13 cellular contexts compared by ENCODE assay signal in genomic region chr12:50979369-50980052, GRCh38. TPM values are rescaled to one million over a fixed set of nuclear protein-coding genes. Genes with fewer than 3 reads are reported as not detected.
DNase-seq lines count a peak whose midpoint lies in the region; ATAC-seq and TF ChIP-seq lines count a peak whose summit lies in the region.
"Had no signal": no experiment of that assay in that cellular context is flagged by ENCODE, and none has a peak within 500 bp of the region (broad histone marks: within the 10 kb centered on the region; RNA-seq: fewer than 3 reads in every experiment).

No MANE protein-coding gene starts in this region.

- no peaks in the 10 kb centered on the region for H3K9me3 Mint-ChIP-seq in activated CD4-positive, alpha-beta T cell treated with anti-CD3 and anti-CD28 coated beads for 36 hours (ENCODE audit: low read depth)
- H3K9me3 Mint-ChIP-seq in activated T-cell treated with anti-CD3 and anti-CD28 coated beads, Interleukin-2, amount 50 U/mL, for 4 hours, result no peaks in the 10 kb centered on the region

- H3K4me1 Mint-ChIP-seq in activated CD4-positive, alpha-beta T cell treated with anti-CD3 and anti-CD28 coated beads for 36 hours, result peaks cover 30% of the 10 kb centered on the region
- H3K4me1 Mint-ChIP-seq in activated T-cell treated with anti-CD3 and anti-CD28 coated beads, Interleukin-2, amount 50 U/mL, for 4 hours (ENCODE audit: low read depth), result peaks cover 16% of the 10 kb centered on the region

- CTCF ChIA-PET in activated CD4-positive, alpha-beta T cell treated with anti-CD3 and anti-CD28 coated beads for 36 hours (lab: Charles Lee), result interaction anchor here (1.0 to 2.5 kb wide), 3 partner anchors 10 to 324 kb away, joined by 3 to 10 read pairs (median 4); no protein-coding TSS in a partner anchor

- H3K27me3 Mint-ChIP-seq in activated CD4-positive, alpha-beta T cell treated with anti-CD3 and anti-CD28 coated beads for 36 hours, result no peaks in the 10 kb centered on the region
- H3K27me3 Mint-ChIP-seq in activated T-cell treated with anti-CD3 and anti-CD28 coated beads, Interleukin-2, amount 50 U/mL, for 4 hours (ENCODE audit: low read depth), result no peaks in the 10 kb centered on the region

- no peak overlapping the region for H3K27ac ChIP-seq in vagina

- no peak for TF ChIP-seq CTCF in vagina (IDR thresholded peaks at IDR 0.05)

- POLR2A ChIA-PET in activated CD4-positive, alpha-beta T cell treated with anti-CD3 and anti-CD28 coated beads for 36 hours (lab: Charles Lee), result interaction anchor here (0.6 to 1.3 kb wide), 3 partner anchors 45 to 469 kb away, joined by 5 to 8 read pairs (median 5); no protein-coding TSS in a partner anchor

- no peak for TF ChIP-seq POLR2A in vagina (IDR thresholded peaks at IDR 0.05)

- H3K27me3 ChIP-seq in vagina, result no peaks in the 10 kb centered on the region

- H3K4me1 ChIP-seq in vagina, result peaks cover 6% of the 10 kb centered on the region

- intact Hi-C loops in activated CD4-positive, alpha-beta T cell treated with anti-CD3 and anti-CD28 coated beads for 36 hours (cut with DNase I, micrococcal nuclease), result no loop called here
- intact Hi-C loops in vagina (cut with DNase I), result loop anchor here (10.0 kb wide), 2 partner anchors 55 to 155 kb away; a partner anchor contains a TSS

- peak; percentile 75 for DNase-seq in activated CD4-positive, alpha-beta T cell treated with anti-CD3 and anti-CD28 coated beads for 36 hours
- DNase-seq in activated CD4-positive, alpha-beta T cell treated with anti-CD3 and anti-CD28 coated beads for 1 hour, result no peak
- no peak for DNase-seq in activated T-cell treated with anti-CD3 and anti-CD28 coated beads, Interleukin-2, amount 50 U/mL, for 4 hours
- DNase-seq in stimulated activated CD4-positive, alpha-beta T cell treated with anti-CD3 and anti-CD28 coated beads, Interleukin-4, amount 100 ng/mL, for 24 hours, result peak; percentile 61
- DNase-seq in DMS79 treated with DMSO at 0.1 percent for 48 hours (lab: John Stamatoyannopoulos, UW), result no peak
- no peak for DNase-seq in vagina (ENCODE audit: extremely low spot score in 2 of 2)
- DNase-seq: NCI-H187 had no signal

- H3K27ac Mint-ChIP-seq in activated CD4-positive, alpha-beta T cell treated with anti-CD3 and anti-CD28 coated beads for 36 hours, result peak overlapping the region; percentile 94

- H3K36me3 ChIP-seq in vagina, result peaks cover 0 to 6% of the 10 kb centered on the region in 2 donors

- H3K9me3 ChIP-seq in vagina, result no peaks in the 10 kb centered on the region

- peaks cover 21% of the 10 kb centered on the region for H3K36me3 Mint-ChIP-seq in activated CD4-positive, alpha-beta T cell treated with anti-CD3 and anti-CD28 coated beads for 36 hours (ENCODE audit: low read depth)
- peaks cover 30% of the 10 kb centered on the region for H3K36me3 Mint-ChIP-seq in activated T-cell treated with anti-CD3 and anti-CD28 coated beads, Interleukin-2, amount 50 U/mL, for 4 hours (ENCODE audit: insufficient read depth)

- H3K4me3 ChIP-seq in vagina, result no peak overlapping the region

- ATAC-seq in activated CD4-positive, alpha-beta T cell treated with anti-CD3 and anti-CD28 coated beads for 36 hours, result peak; percentile 89
- ATAC-seq in GM21723 (IDR thresholded peaks at IDR 0.05; ENCODE audit: unreplicated experiment) (peak; percentile 81), GM18502 (IDR thresholded peaks at IDR 0.05; ENCODE audit: poor library complexity, unreplicated experiment) (no peak)
- ATAC-seq in activated T-cell treated with anti-CD3 and anti-CD28 coated beads, Interleukin-2, amount 50 U/mL, for 4 hours, result peak; percentile 81 to 82
- ATAC-seq: HCT116 had no signal

- peak overlapping the region; percentile 39 for H3K4me3 Mint-ChIP-seq in activated CD4-positive, alpha-beta T cell treated with anti-CD3 and anti-CD28 coated beads for 36 hours
- peak overlapping the region; percentile 45 for H3K4me3 Mint-ChIP-seq in activated T-cell treated with anti-CD3 and anti-CD28 coated beads, Interleukin-2, amount 50 U/mL, for 4 hours

RNA-seq across cellular contexts. Expression of gene HIGD1C, which starts 27.2 kb away (rescaled TPM):
- not detected for total RNA-seq in activated CD4-positive, alpha-beta T cell treated with anti-CD3 and anti-CD28 coated beads for 36 hours
- total RNA-seq in activated T-cell treated with anti-CD3 and anti-CD28 coated beads, Interleukin-2, amount 50 U/mL, for 4 hours, result not detected
- total RNA-seq in vagina, result not detected
- total RNA-seq: dermis microvascular lymphatic vessel endothelial cell, HT1080, renal cortical epithelial cell had no signal

RNA-seq across cellular contexts. Expression of gene SLC11A2, which starts 46.7 kb away (rescaled TPM):
- total RNA-seq in activated CD4-positive, alpha-beta T cell treated with anti-CD3 and anti-CD28 coated beads for 36 hours, result 10 to 100 TPM; 31.0 to 32.9 TPM
- 10 to 100 TPM; 39.1 to 45.0 (median 39.3) TPM for total RNA-seq in activated T-cell treated with anti-CD3 and anti-CD28 coated beads, Interleukin-2, amount 50 U/mL, for 4 hours
- 40.8 TPM for total RNA-seq in vagina

Comparison
In these comparisons a context has a peak if more than half of its experiments do, and no peak if none do; other contexts are left out.
1. DNase-seq: peak in activated CD4-positive, alpha-beta T cell treated with anti-CD3 and anti-CD28 coated beads for 36 hours (single experiment) and stimulated activated CD4-positive, alpha-beta T cell treated with anti-CD3 and anti-CD28 coated beads, Interleukin-4, amount 100 ng/mL, for 24 hours (single experiment); none in activated CD4-positive, alpha-beta T cell treated with anti-CD3 and anti-CD28 coated beads for 1 hour (single experiment), activated T-cell treated with anti-CD3 and anti-CD28 coated beads, Interleukin-2, amount 50 U/mL, for 4 hours (single experiment), DMS79 treated with DMSO at 0.1 percent for 48 hours (single experiment) and vagina (0 of 2).